In genomic region chrX:72714471-72714916, GRCh38 we compare ENCODE assay signal across 8 cellular contexts. TPM values are rescaled to one million over a fixed set of nuclear protein-coding genes. Genes with fewer than 3 reads are reported as not detected.
A peak's percentile ranks its signal among the peaks of the same experiment; 100 is the strongest.
DNase-seq lines count a peak whose midpoint lies in the region; ATAC-seq and TF ChIP-seq lines count a peak whose summit lies in the region.

No MANE protein-coding gene starts in this region.

- peak overlapping the region; percentile 41 for H2AFZ ChIP-seq in neuron (ENCODE audit: low read depth, low read length)

- H3K4me3 ChIP-seq in AG09309 (ENCODE audit: control insufficient read depth, low read depth, low read length): peak overlapping the region; percentile 43
- peak overlapping the region; percentile 54 for H3K4me3 ChIP-seq in neuron (ENCODE audit: low read length)

- H3K36me3 Mint-ChIP-seq in activated naive CD8-positive, alpha-beta T cell treated with anti-CD3 and anti-CD28 coated beads for 36 hours: peaks cover 9% of the 10 kb centered on the region

- intact Hi-C loops in head of caudate nucleus (cut with DNase I): no loop called here

- peak overlapping the region; percentile 88 for H3K27ac Mint-ChIP-seq in activated naive CD8-positive, alpha-beta T cell treated with anti-CD3 and anti-CD28 coated beads for 36 hours

- no peak for TF ChIP-seq CTCF in AG09309 (IDR thresholded peaks at IDR 0.05; ENCODE audit: control insufficient read depth, insufficient read depth, low read depth, low read length, missing control alignments)

- ATAC-seq in GM18511 (IDR thresholded peaks at IDR 0.05; ENCODE audit: unreplicated experiment): peak; percentile 19
- ATAC-seq in HG02642 (IDR thresholded peaks at IDR 0.05; ENCODE audit: poor library complexity, unreplicated experiment): no peak

- H3K4me3 Mint-ChIP-seq in activated naive CD8-positive, alpha-beta T cell treated with anti-CD3 and anti-CD28 coated beads for 36 hours: peak overlapping the region; percentile 79

- no peaks in the 10 kb centered on the region for H3K9me3 ChIP-seq in neuron (ENCODE audit: low read length)

- DNase-seq in AG09309 (ENCODE audit: low read depth) (peak; percentile 29), NCI-H2196 (lab: John Stamatoyannopoulos, UW; ENCODE audit: unreplicated experiment) (peak; percentile 38), head of caudate nucleus (peak in 41 of 42 donors; percentile 5 to 69 (median 36)), NCI-H1048 (lab: John Stamatoyannopoulos, UW) (no peak)
- DNase-seq in activated naive CD8-positive, alpha-beta T cell treated with anti-CD3 and anti-CD28 coated beads for 36 hours: peak; percentile 4

- H3K27me3 ChIP-seq in neuron (ENCODE audit: insufficient read depth, low read length): no peaks in the 10 kb centered on the region

- H3K9me3 Mint-ChIP-seq in activated naive CD8-positive, alpha-beta T cell treated with anti-CD3 and anti-CD28 coated beads for 36 hours: no peaks in the 10 kb centered on the region

- H3K4me1 Mint-ChIP-seq in activated naive CD8-positive, alpha-beta T cell treated with anti-CD3 and anti-CD28 coated beads for 36 hours: peaks cover 6% of the 10 kb centered on the region

- no peaks in the 10 kb centered on the region for H3K4me1 ChIP-seq in neuron (ENCODE audit: insufficient read depth, low read length)

- H3K36me3 ChIP-seq in neuron (ENCODE audit: insufficient read depth, low read length): no peaks in the 10 kb centered on the region

- H3K27me3 Mint-ChIP-seq in activated naive CD8-positive, alpha-beta T cell treated with anti-CD3 and anti-CD28 coated beads for 36 hours: no peaks in the 10 kb centered on the region

RNA-seq across cellular contexts. Expression of gene PHKA1, which starts 0.4 kb away (rescaled TPM):
- total RNA-seq in activated naive CD8-positive, alpha-beta T cell treated with anti-CD3 and anti-CD28 coated beads for 36 hours: 10 to 100 TPM in 1 of 2 experiments, 1 to 10 TPM in 1; 9.7 to 10.2 TPM
